ENCODE assay signal across 8 cellular contexts in genomic region chr20:41094656-41095055, GRCh38.
DNase-seq lines count a peak whose midpoint lies in the region; ATAC-seq and TF ChIP-seq lines count a peak whose summit lies in the region.

No MANE protein-coding gene starts in this region.

- no peak for DNase-seq in activated naive CD8-positive, alpha-beta T cell treated with anti-CD3 and anti-CD28 coated beads, Interleukin-2, amount 50 U/mL, for 24 hours
- DNase-seq in fibroblast of peridontal ligament (ENCODE audit: extremely low read depth) (peak; percentile 70), NCI-H510A treated with DMSO at 0.1 percent for 48 hours (lab: John Stamatoyannopoulos, UW) (no peak), DMS79 (lab: John Stamatoyannopoulos, UW) (no peak), NCI-H524 (lab: John Stamatoyannopoulos, UW) (no peak)
- no peak for DNase-seq in stimulated activated effector memory CD8-positive, alpha-beta T cell treated with anti-CD3 and anti-CD28 coated beads, Interleukin-12 subunit alpha, Interleukin-12 subunit beta, amount 100 ng/mL, for 72 hours (ENCODE audit: low spot score in 2 of 2)

- H3K4me1 Mint-ChIP-seq in activated naive CD8-positive, alpha-beta T cell (ENCODE audit: low read depth) = peaks cover 8% of the 10 kb centered on the region
- peaks cover 4% of the 10 kb centered on the region for H3K4me1 Mint-ChIP-seq in activated naive CD8-positive, alpha-beta T cell treated with anti-CD3 and anti-CD28 coated beads, Interleukin-2, amount 50 U/mL, for 24 hours
- H3K4me1 Mint-ChIP-seq in stimulated activated effector memory CD8-positive, alpha-beta T cell treated with anti-CD3 and anti-CD28 coated beads, Interleukin-12 subunit alpha, Interleukin-12 subunit beta, amount 100 ng/mL, for 72 hours = peaks cover 5% of the 10 kb centered on the region

- peak overlapping the region; percentile 24 for H3K27ac Mint-ChIP-seq in activated naive CD8-positive, alpha-beta T cell
- no peak overlapping the region for H3K27ac Mint-ChIP-seq in activated naive CD8-positive, alpha-beta T cell treated with anti-CD3 and anti-CD28 coated beads, Interleukin-2, amount 50 U/mL, for 24 hours
- H3K27ac Mint-ChIP-seq in stimulated activated effector memory CD8-positive, alpha-beta T cell treated with anti-CD3 and anti-CD28 coated beads, Interleukin-12 subunit alpha, Interleukin-12 subunit beta, amount 100 ng/mL, for 72 hours = peak overlapping the region; percentile 32

- H3K27me3 Mint-ChIP-seq in activated naive CD8-positive, alpha-beta T cell = no peaks in the 10 kb centered on the region
- H3K27me3 Mint-ChIP-seq in activated naive CD8-positive, alpha-beta T cell treated with anti-CD3 and anti-CD28 coated beads, Interleukin-2, amount 50 U/mL, for 24 hours = no peaks in the 10 kb centered on the region

- H3K36me3 Mint-ChIP-seq in activated naive CD8-positive, alpha-beta T cell = peaks cover 12% of the 10 kb centered on the region
- H3K36me3 Mint-ChIP-seq in activated naive CD8-positive, alpha-beta T cell treated with anti-CD3 and anti-CD28 coated beads, Interleukin-2, amount 50 U/mL, for 24 hours (ENCODE audit: low read depth) = peaks cover 57% of the 10 kb centered on the region
- H3K36me3 Mint-ChIP-seq in stimulated activated effector memory CD8-positive, alpha-beta T cell treated with anti-CD3 and anti-CD28 coated beads, Interleukin-12 subunit alpha, Interleukin-12 subunit beta, amount 100 ng/mL, for 72 hours = peaks cover 97% of the 10 kb centered on the region

- no peaks in the 10 kb centered on the region for H3K9me3 Mint-ChIP-seq in activated naive CD8-positive, alpha-beta T cell (ENCODE audit: low read depth)
- H3K9me3 Mint-ChIP-seq in activated naive CD8-positive, alpha-beta T cell treated with anti-CD3 and anti-CD28 coated beads, Interleukin-2, amount 50 U/mL, for 24 hours = no peaks in the 10 kb centered on the region
- no peaks in the 10 kb centered on the region for H3K9me3 Mint-ChIP-seq in stimulated activated effector memory CD8-positive, alpha-beta T cell treated with anti-CD3 and anti-CD28 coated beads, Interleukin-12 subunit alpha, Interleukin-12 subunit beta, amount 100 ng/mL, for 72 hours

- no peak for ATAC-seq in activated naive CD8-positive, alpha-beta T cell treated with anti-CD3 and anti-CD28 coated beads, Interleukin-2, amount 50 U/mL, for 24 hours
- peak; percentile 24 for ATAC-seq in SK-N-SH treated with all-trans-retinoic acid at 6 μM for 48 hours
- peak; percentile 63 for ATAC-seq in stimulated activated effector memory CD8-positive, alpha-beta T cell treated with anti-CD3 and anti-CD28 coated beads, Interleukin-12 subunit alpha, Interleukin-12 subunit beta, amount 100 ng/mL, for 72 hours

- no peak overlapping the region for H3K4me3 Mint-ChIP-seq in activated naive CD8-positive, alpha-beta T cell
- H3K4me3 Mint-ChIP-seq in activated naive CD8-positive, alpha-beta T cell treated with anti-CD3 and anti-CD28 coated beads, Interleukin-2, amount 50 U/mL, for 24 hours = no peak overlapping the region
- no peak overlapping the region for H3K4me3 Mint-ChIP-seq in stimulated activated effector memory CD8-positive, alpha-beta T cell treated with anti-CD3 and anti-CD28 coated beads, Interleukin-12 subunit alpha, Interleukin-12 subunit beta, amount 100 ng/mL, for 72 hours

TF ChIP-seq in SK-N-SH treated with all-trans-retinoic acid at 6 μM for 48 hours, 23 proteins besides CTCF, POLR2A, EP300 and RAD21 (continues in another document):
- no peak for TF ChIP-seq ZNF8 (CRISPR knock-in tag; IDR thresholded peaks at IDR 0.05)
- no peak for TF ChIP-seq ISL1 (CRISPR knock-in tag; IDR thresholded peaks at IDR 0.05)
- no peak for TF ChIP-seq GLIS3 (CRISPR knock-in tag; IDR thresholded peaks at IDR 0.05)
- no peak for TF ChIP-seq ZFP3 (CRISPR knock-in tag; IDR thresholded peaks at IDR 0.05)
- no peak for TF ChIP-seq RARB (CRISPR knock-in tag; IDR thresholded peaks at IDR 0.05)
- TF ChIP-seq BACH2 (CRISPR knock-in tag; IDR thresholded peaks at IDR 0.05; ENCODE audit: borderline replicate concordance) = no peak
- TF ChIP-seq ESRRG (CRISPR knock-in tag; IDR thresholded peaks at IDR 0.05) = no peak
- no peak for TF ChIP-seq TOX (CRISPR knock-in tag; IDR thresholded peaks at IDR 0.05; ENCODE audit: borderline replicate concordance)
- no peak for TF ChIP-seq POU6F1 (CRISPR knock-in tag; IDR thresholded peaks at IDR 0.05; ENCODE audit: borderline replicate concordance, low read depth)
- TF ChIP-seq ZFP30 (CRISPR knock-in tag; IDR thresholded peaks at IDR 0.05) = no peak
- no peak for TF ChIP-seq PATZ1 (CRISPR knock-in tag; IDR thresholded peaks at IDR 0.05; ENCODE audit: borderline replicate concordance)
- TF ChIP-seq TCF4 (CRISPR knock-in tag; IDR thresholded peaks at IDR 0.05; ENCODE audit: borderline replicate concordance) = no peak
- TF ChIP-seq CREB5 (CRISPR knock-in tag; IDR thresholded peaks at IDR 0.05; ENCODE audit: low read depth) = no peak
- no peak for TF ChIP-seq ZC3H10 (CRISPR knock-in tag; IDR thresholded peaks at IDR 0.05)
- no peak for TF ChIP-seq OSR1 (CRISPR knock-in tag; IDR thresholded peaks at IDR 0.05)
- no peak for TF ChIP-seq ZNF70 (CRISPR knock-in tag; IDR thresholded peaks at IDR 0.05)
- no peak for TF ChIP-seq SNAI2 (CRISPR knock-in tag; IDR thresholded peaks at IDR 0.05)
- TF ChIP-seq CSDC2 (CRISPR knock-in tag; IDR thresholded peaks at IDR 0.05) = no peak
- TF ChIP-seq TSHZ2 (CRISPR knock-in tag; IDR thresholded peaks at IDR 0.05) = no peak
